8 cellular contexts compared by ENCODE assay signal in genomic region chr17:80475949-80476876, GRCh38. TPM values are rescaled to one million over a fixed set of nuclear protein-coding genes. Genes with fewer than 3 reads are reported as not detected.
DNase-seq lines count a peak whose midpoint lies in the region; ATAC-seq, FAIRE-seq and TF ChIP-seq lines count a peak whose summit lies in the region.

TSS of gene NPTX1 (minus strand) at chr17:80476607. CDS start at chr17:80476446, 161 bp downstream.

- H4K20me1 ChIP-seq in Loucy (ENCODE audit: insufficient read depth, low read length, poor library complexity, severe bottlenecking) (no peaks in the 10 kb centered on the region), MM.1S (ENCODE audit: insufficient read depth, low read length) (no peaks in the 10 kb centered on the region)

- CTCF ChIA-PET in CD8-positive, alpha-beta memory T cell (lab: Charles Lee), result no interaction called here

- H3K9me3 Mint-ChIP-seq in CD8-positive, alpha-beta memory T cell, result no peaks in the 10 kb centered on the region
- H3K9me3 Mint-ChIP-seq in activated naive CD4-positive, alpha-beta T cell treated with anti-CD3 and anti-CD28 coated beads, Interleukin-2, amount 50 U/mL, for 72 hours, result no peaks in the 10 kb centered on the region

- ATAC-seq in activated naive CD4-positive, alpha-beta T cell treated with anti-CD3 and anti-CD28 coated beads, Interleukin-2, amount 50 U/mL, for 72 hours, result peak; percentile 27 to 28
- ATAC-seq in thoracic aorta (ENCODE audit: insufficient number of reproducible peaks, low FRiP score, low read depth), result no peak
- no peak for ATAC-seq in HG03460 (IDR thresholded peaks at IDR 0.05; ENCODE audit: unreplicated experiment)

- peaks cover 39% of the 10 kb centered on the region for H3K27me3 ChIP-seq in CD8-positive, alpha-beta memory T cell (ENCODE audit: insufficient read depth, low read length, poor library complexity, severe bottlenecking)
- H3K27me3 ChIP-seq in Loucy (ENCODE audit: insufficient read depth, low read length, poor library complexity, severe bottlenecking) (peaks cover 11% of the 10 kb centered on the region), iPS-20b (ENCODE audit: insufficient read depth, low read length) (peaks cover 100% of the 10 kb centered on the region), thoracic aorta (replicated peaks; ENCODE audit: insufficient read depth) (peaks cover 45% of the 10 kb centered on the region), MM.1S (replicated peaks; ENCODE audit: insufficient read depth, low read length) (peaks cover 93% of the 10 kb centered on the region)

- H3K27me3 Mint-ChIP-seq in CD8-positive, alpha-beta memory T cell, result peaks cover 57 to 63% of the 10 kb centered on the region in 2 donors

- no peaks in the 10 kb centered on the region; the same call in 1 of the 2 replicates for H3K79me2 ChIP-seq in Loucy (ENCODE audit: insufficient read depth, low read length)
- no peaks in the 10 kb centered on the region for H3K79me2 ChIP-seq in MM.1S (ENCODE audit: low read length)

- H3F3A ChIP-seq in Loucy (ENCODE audit: low read depth) (no peaks in the 10 kb centered on the region), MM.1S (ENCODE audit: insufficient read depth, low read length) (no peaks in the 10 kb centered on the region)

- H3K9me3 ChIP-seq in CD8-positive, alpha-beta memory T cell (ENCODE audit: low read length), result no peaks in the 10 kb centered on the region
- no peaks in the 10 kb centered on the region for H3K9me3 ChIP-seq in Loucy (ENCODE audit: insufficient read depth, low read depth, low read length)
- H3K9me3 ChIP-seq in iPS-20b (ENCODE audit: insufficient read depth, low read depth, low read length), result no peaks in the 10 kb centered on the region
- H3K9me3 ChIP-seq in thoracic aorta, result no peaks in the 10 kb centered on the region
- no peaks in the 10 kb centered on the region for H3K9me3 ChIP-seq in MM.1S (replicated peaks; ENCODE audit: insufficient read depth, low read length)

- H3K36me3 ChIP-seq in CD8-positive, alpha-beta memory T cell (ENCODE audit: insufficient read depth, low read length), result no peaks in the 10 kb centered on the region
- no peaks in the 10 kb centered on the region for H3K36me3 ChIP-seq in Loucy (ENCODE audit: insufficient read depth, low read length)
- no peaks in the 10 kb centered on the region for H3K36me3 ChIP-seq in iPS-20b (ENCODE audit: insufficient read depth, low read depth, low read length)
- no peaks in the 10 kb centered on the region for H3K36me3 ChIP-seq in thoracic aorta
- H3K36me3 ChIP-seq in MM.1S (replicated peaks; ENCODE audit: insufficient read depth, low read length), result no peaks in the 10 kb centered on the region

- H3K4me2 ChIP-seq in Loucy (ENCODE audit: low read depth, low read length, poor library complexity, severe bottlenecking), result peak within 1 kb of the TSS; percentile 77
- no peak within 1 kb of the TSS for H3K4me2 ChIP-seq in MM.1S (ENCODE audit: low read depth, low read length)

- H3K4me1 ChIP-seq in CD8-positive, alpha-beta memory T cell (ENCODE audit: insufficient read depth, low read length), result peaks cover 28% of the 10 kb centered on the region
- peaks cover 18% of the 10 kb centered on the region for H3K4me1 ChIP-seq in Loucy (ENCODE audit: insufficient read depth, low read length, poor library complexity, severe bottlenecking)
- H3K4me1 ChIP-seq in iPS-20b (ENCODE audit: insufficient read depth, low read length), result no peaks in the 10 kb centered on the region
- peaks cover 43 to 49% of the 10 kb centered on the region in 2 donors for H3K4me1 ChIP-seq in thoracic aorta (ENCODE audit: control insufficient read depth in 1 of 2, low read depth in 2 of 2)
- H3K4me1 ChIP-seq in MM.1S (ENCODE audit: low read length), result no peaks in the 10 kb centered on the region

- no peak for TF ChIP-seq CTCF in Loucy (conservative IDR thresholded peaks at IDR 0.05; ENCODE audit: low read length)
- TF ChIP-seq CTCF in thoracic aorta (IDR thresholded peaks at IDR 0.05), result no peak
- no peak for TF ChIP-seq CTCF in MM.1S (IDR thresholded peaks at IDR 0.05; ENCODE audit: low read length)

- H3K27ac Mint-ChIP-seq in CD8-positive, alpha-beta memory T cell, result no peak within 1 kb of the TSS
- peak within 1 kb of the TSS; percentile 44 to 55 for H3K27ac Mint-ChIP-seq in activated naive CD4-positive, alpha-beta T cell treated with anti-CD3 and anti-CD28 coated beads, Interleukin-2, amount 50 U/mL, for 72 hours

- H3K9ac ChIP-seq in Loucy (ENCODE audit: low read depth, low read length, poor library complexity, severe bottlenecking) (peak within 1 kb of the TSS; percentile 56), iPS-20b (ENCODE audit: low read depth, low read length) (no peak within 1 kb of the TSS), MM.1S (ENCODE audit: low read length) (no peak within 1 kb of the TSS)

- no peak for FAIRE-seq in GM12891 (lab: Jason Lieb, UNC)

- no peak within 1 kb of the TSS for H3K27ac ChIP-seq in CD8-positive, alpha-beta memory T cell (ENCODE audit: low read depth, low read length)
- H3K27ac ChIP-seq in iPS-20b (ENCODE audit: low read length) (no peak within 1 kb of the TSS), thoracic aorta (no peak within 1 kb of the TSS), MM.1S (ENCODE audit: low read length) (no peak within 1 kb of the TSS)

- H3K36me3 Mint-ChIP-seq in CD8-positive, alpha-beta memory T cell, result no peaks in the 10 kb centered on the region
- H3K36me3 Mint-ChIP-seq in activated naive CD4-positive, alpha-beta T cell treated with anti-CD3 and anti-CD28 coated beads, Interleukin-2, amount 50 U/mL, for 72 hours, result peaks cover 0 to 30% of the 10 kb centered on the region in 2 donors

- H2AFZ ChIP-seq in Loucy (ENCODE audit: low read length), result peak within 1 kb of the TSS; percentile 17; the same call in 1 of the 2 replicates
- no peak within 1 kb of the TSS for H2AFZ ChIP-seq in MM.1S (ENCODE audit: low read length)

- peak in 1 of 5 donors; percentile 9 for DNase-seq in CD8-positive, alpha-beta memory T cell
- DNase-seq in activated naive CD4-positive, alpha-beta T cell treated with anti-CD3 and anti-CD28 coated beads, Interleukin-2, amount 50 U/mL, for 72 hours (ENCODE audit: low spot score in 2 of 2), result peak in 1 of 2 donors; percentile 40
- DNase-seq in thoracic aorta (ENCODE audit: low spot score) (no peak), GM12891 (ENCODE audit: insufficient read length, low spot score) (no peak), MM.1S (no peak)

- POLR2A ChIA-PET in CD8-positive, alpha-beta memory T cell (lab: Charles Lee), result no interaction called here

- H3K9me2 ChIP-seq in Loucy (replicated peaks; ENCODE audit: low read depth, low read length) (no peaks in the 10 kb centered on the region), MM.1S (replicated peaks; ENCODE audit: insufficient read depth, low read length) (no peaks in the 10 kb centered on the region)

- no peak within 1 kb of the TSS for H3K4me3 ChIP-seq in CD8-positive, alpha-beta memory T cell (ENCODE audit: low read length)
- peak within 1 kb of the TSS; percentile 71 for H3K4me3 ChIP-seq in Loucy (ENCODE audit: low read length, poor library complexity, severe bottlenecking)
- H3K4me3 ChIP-seq in iPS-20b (ENCODE audit: low read length), result peak within 1 kb of the TSS; percentile 49; the same call in 1 of the 2 replicates
- peak within 1 kb of the TSS; percentile 61 for H3K4me3 ChIP-seq in thoracic aorta
- H3K4me3 ChIP-seq in MM.1S (ENCODE audit: low read length), result no peak within 1 kb of the TSS

- peak within 1 kb of the TSS; percentile 25 to 85 (median 64) for H3K4me3 Mint-ChIP-seq in CD8-positive, alpha-beta memory T cell

- TF ChIP-seq POLR2A in GM12891 (IDR thresholded peaks at IDR 0.05; ENCODE audit: low read depth, low read length), result no peak

- peaks cover 23 to 32% (median 24%) of the 10 kb centered on the region in 3 donors for H3K4me1 Mint-ChIP-seq in CD8-positive, alpha-beta memory T cell

TF ChIP-seq in GM12891, 5 proteins besides CTCF, POLR2A, EP300 and RAD21:
- no peak for TF ChIP-seq PAX5 (IDR thresholded peaks at IDR 0.05; ENCODE audit: insufficient read depth, low read length, severe bottlenecking)
- no peak for TF ChIP-seq TAF1 (IDR thresholded peaks at IDR 0.05; ENCODE audit: low read depth, low read length)
- no peak for TF ChIP-seq POLR2AphosphoS5 (IDR thresholded peaks at IDR 0.05; ENCODE audit: low read depth, low read length)
- TF ChIP-seq POU2F2 (IDR thresholded peaks at IDR 0.05; ENCODE audit: low read depth, low read length), result no peak
- no peak for TF ChIP-seq SPI1 (IDR thresholded peaks at IDR 0.05; ENCODE audit: low read depth, low read length)

RNA-seq across cellular contexts. Expression of gene NPTX1, which starts in this region (rescaled TPM):
- total RNA-seq in CD8-positive, alpha-beta memory T cell, result 1 to 10 TPM in 1 of 2 experiments, under 1 TPM in 1; 0.93 to 1.2 TPM
- not detected for polyA plus RNA-seq in CD8-positive, alpha-beta memory T cell
- 100 to 1,000 TPM in 1 of 2 donors, 10 to 100 TPM in 1; 23.0 to 135 TPM for total RNA-seq in activated naive CD4-positive, alpha-beta T cell treated with anti-CD3 and anti-CD28 coated beads, Interleukin-2, amount 50 U/mL, for 72 hours
- total RNA-seq in thoracic aorta, result under 1 TPM; 0.56 to 0.68 TPM
- polyA plus RNA-seq in GM12891 (2012; ENCODE audit: low read depth, missing spikeins), result 0.05 TPM

Comparison
In these comparisons a context has a peak if more than half of its experiments do, and no peak if none do; other contexts are left out.
1. RNA of gene NPTX1 (total RNA-seq): 23.0 to 135 TPM in activated naive CD4-positive, alpha-beta T cell treated with anti-CD3 and anti-CD28 coated beads, Interleukin-2, amount 50 U/mL, for 72 hours; 0.93 to 1.2 TPM in CD8-positive, alpha-beta memory T cell and 0.56 to 0.68 TPM in thoracic aorta; every median in the first group is over 10 times any median in the second.
2. H3K4me3 ChIP-seq: peak in Loucy (single experiment), iPS-20b (single experiment) and thoracic aorta (single experiment); none in CD8-positive, alpha-beta memory T cell (single experiment) and MM.1S (single experiment).
3. H3K27ac Mint-ChIP-seq: peak in activated naive CD4-positive, alpha-beta T cell treated with anti-CD3 and anti-CD28 coated beads, Interleukin-2, amount 50 U/mL, for 72 hours (2 of 2); none in CD8-positive, alpha-beta memory T cell (0 of 8).
4. ATAC-seq: peak in activated naive CD4-positive, alpha-beta T cell treated with anti-CD3 and anti-CD28 coated beads, Interleukin-2, amount 50 U/mL, for 72 hours (2 of 2); none in thoracic aorta (single experiment) and HG03460 (single experiment).